ENCODE assay signal across 1 cellular context in genomic region chr17:58006924-58007780, GRCh38.
A peak's percentile ranks its signal among the peaks of the same experiment; 100 is the strongest.
TF ChIP-seq lines count a peak whose summit lies in the region.

Gene SRSF1 (minus strand): TSS chr17:58007246. CDS start chr17:58007137, 109 bp downstream.

TF ChIP-seq in K562, 482 proteins besides CTCF, POLR2A, EP300 and RAD21 (continued from another document and continues in another):
- 0 out of 4 replicates have a peak, but pooled peaks of 1 of the 2 experiments have one; percentile 13 for TF ChIP-seq ZNF318 (IDR thresholded peaks at IDR 0.05; ENCODE audit: borderline replicate concordance in 1 of 2, low read depth in 1 of 2)
- TF ChIP-seq FOXA3 (CRISPR knock-in tag; conservative IDR thresholded peaks at IDR 0.05 in 1 of 2, IDR thresholded peaks at IDR 0.05 in 1 of 2) = no peak
- TF ChIP-seq ZNF707 (CRISPR knock-in tag; conservative IDR thresholded peaks at IDR 0.05) = no peak
- 0 out of 2 replicates have a peak, but pooled peaks have one; percentile 23 for TF ChIP-seq SMC3 (conservative IDR thresholded peaks at IDR 0.05; ENCODE audit: insufficient read depth, low read depth, low read length)
- TF ChIP-seq CHCHD3 (CRISPR knock-in tag; IDR thresholded peaks at IDR 0.05) = no peak; the same call in 1 of the 2 replicates
- TF ChIP-seq HNRNPLL (IDR thresholded peaks at IDR 0.05; ENCODE audit: low read depth, low read length, poor library complexity, severe bottlenecking) = peak; percentile 100
- no peak for TF ChIP-seq ZNF655 (CRISPR knock-in tag; IDR thresholded peaks at IDR 0.05)
- peak; percentile 96 for TF ChIP-seq MEIS2 (IDR thresholded peaks at IDR 0.05; ENCODE audit: partially characterized antibody)
- TF ChIP-seq GMEB1 (CRISPR knock-in tag; IDR thresholded peaks at IDR 0.05) = peak; percentile 97
- no peak for TF ChIP-seq KDM2B (CRISPR knock-in tag; IDR thresholded peaks at IDR 0.05)
- peak; percentile 24; the same call in 1 of the 2 replicates for TF ChIP-seq ZNF589 (CRISPR knock-in tag; IDR thresholded peaks at IDR 0.05; ENCODE audit: low read depth)
- TF ChIP-seq ZNF444 (CRISPR knock-in tag; IDR thresholded peaks at IDR 0.05) = no peak
- TF ChIP-seq POLR2AphosphoS2 (IDR thresholded peaks at IDR 0.05; ENCODE audit: low read length) = peak; percentile 77; the same call in 1 of the 2 replicates
- TF ChIP-seq ZNF407 (IDR thresholded peaks at IDR 0.05; ENCODE audit: low read depth) = peak; percentile 90
- no peak for TF ChIP-seq CREB5 (CRISPR knock-in tag; IDR thresholded peaks at IDR 0.05)
- no peak for TF ChIP-seq PPARD (CRISPR knock-in tag; IDR thresholded peaks at IDR 0.05)
- no peak for TF ChIP-seq ZNF3 (CRISPR knock-in tag; IDR thresholded peaks at IDR 0.05)
- no peak for TF ChIP-seq ETS2 (tag; IDR thresholded peaks at IDR 0.05; ENCODE audit: borderline replicate concordance, poor library complexity, severe bottlenecking)
- peak; percentile 64 for TF ChIP-seq ATF3 (IDR thresholded peaks at IDR 0.05)
- peak; percentile 73; the same call in 1 of the 2 replicates for TF ChIP-seq ATF3 (CRISPR knock-in tag; conservative IDR thresholded peaks at IDR 0.05)
- no peak for TF ChIP-seq ZBTB8A (IDR thresholded peaks at IDR 0.05; ENCODE audit: partially characterized antibody)
- TF ChIP-seq MAZ (CRISPR knock-in tag; conservative IDR thresholded peaks at IDR 0.05 in 1 of 2, IDR thresholded peaks at IDR 0.05 in 1 of 2) = peak; percentile 84 to 92
- TF ChIP-seq PTBP1 (IDR thresholded peaks at IDR 0.05; ENCODE audit: low read depth, low read length) = no peak
- peak; percentile 92 for TF ChIP-seq POLR2AphosphoS5 (IDR thresholded peaks at IDR 0.05; ENCODE audit: control insufficient read depth, insufficient read depth, low read depth, low read length)
- TF ChIP-seq GABPA (tag; conservative IDR thresholded peaks at IDR 0.05; ENCODE audit: low read depth) = peak; percentile 81
- peak; percentile 76 for TF ChIP-seq ZNF511 (CRISPR knock-in tag; IDR thresholded peaks at IDR 0.05)
- peak; percentile 99 for TF ChIP-seq L3MBTL2 (IDR thresholded peaks at IDR 0.05)
- no peak for TF ChIP-seq SREBF2 (CRISPR knock-in tag; IDR thresholded peaks at IDR 0.05)
- TF ChIP-seq CBX5 (IDR thresholded peaks at IDR 0.05; ENCODE audit: borderline replicate concordance, low read depth) = no peak
- TF ChIP-seq CTCFL (IDR thresholded peaks at IDR 0.05; ENCODE audit: borderline replicate concordance, insufficient read depth, low read depth, low read length, poor library complexity, severe bottlenecking) = no peak
- TF ChIP-seq EGR1 (conservative IDR thresholded peaks at IDR 0.05) = peak; percentile 59
